ENCODE assay signal across 1 cellular context in the genomic region with DNA sequence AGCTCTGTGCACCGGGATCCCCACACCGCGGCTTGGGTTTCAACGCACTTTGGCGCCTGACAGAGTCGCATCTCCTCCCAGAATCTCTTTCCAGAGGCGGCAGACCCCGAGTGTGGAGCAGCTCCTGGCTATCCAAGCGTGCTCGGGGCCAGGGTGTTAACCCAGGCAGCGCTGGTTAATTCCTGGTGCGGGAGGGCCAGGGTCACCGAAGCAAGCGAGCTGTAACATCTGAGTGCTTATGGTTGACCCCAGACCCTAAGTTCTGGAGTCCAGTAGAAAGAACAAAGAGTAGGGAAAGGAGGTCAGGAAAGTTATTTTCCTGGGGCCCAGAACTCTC.
TF ChIP-seq lines count a peak whose summit lies in the region.

No MANE protein-coding gene starts in this region.

TF ChIP-seq in GM23338, 12 proteins besides CTCF, POLR2A, EP300 and RAD21:
- TF ChIP-seq EZH2phosphoT487 (IDR thresholded peaks at IDR 0.05; ENCODE audit: unreplicated experiment) (peak; percentile 76), EZH2 (IDR thresholded peaks at IDR 0.05; ENCODE audit: low read depth, unreplicated experiment) (peak; percentile 89), ZNF114 (CRISPR knock-in tag; IDR thresholded peaks at IDR 0.05) (no peak)
